ENCODE assay signal across 1 cellular context in genomic region chr2:195531754-195532153, GRCh38.
TF ChIP-seq lines count a peak whose summit lies in the region.

No MANE protein-coding gene starts in this region.

TF ChIP-seq in HepG2, 621 proteins besides CTCF, POLR2A, EP300 and RAD21:
- TF ChIP-seq ZNF609 (CRISPR knock-in tag; IDR thresholded peaks at IDR 0.05; ENCODE audit: borderline replicate concordance) (no peak), MYC (CRISPR knock-in tag; IDR thresholded peaks at IDR 0.05; ENCODE audit: borderline replicate concordance) (no peak), DMTF1 (CRISPR knock-in tag; IDR thresholded peaks at IDR 0.05) (no peak), ZNF776 (CRISPR knock-in tag; IDR thresholded peaks at IDR 0.05) (no peak), CBX2 (IDR thresholded peaks at IDR 0.05; ENCODE audit: low read depth, low read length) (no peak), CBX2 (CRISPR knock-in tag; IDR thresholded peaks at IDR 0.05; ENCODE audit: low read depth) (no peak), TBL1XR1 (IDR thresholded peaks at IDR 0.05; ENCODE audit: borderline replicate concordance, low read length, partially characterized antibody) (no peak), ATAD3A (CRISPR knock-in tag; IDR thresholded peaks at IDR 0.05) (no peak), PAX8 (CRISPR knock-in tag; IDR thresholded peaks at IDR 0.05; ENCODE audit: borderline replicate concordance) (no peak), ZBTB7B (CRISPR knock-in tag; IDR thresholded peaks at IDR 0.05) (no peak), MEF2D (CRISPR knock-in tag; IDR thresholded peaks at IDR 0.05) (no peak), MED13 (CRISPR knock-in tag; IDR thresholded peaks at IDR 0.05) (no peak), RELA (CRISPR knock-in tag; IDR thresholded peaks at IDR 0.05) (no peak), MYNN (CRISPR knock-in tag; IDR thresholded peaks at IDR 0.05; ENCODE audit: low read depth) (no peak), JARID2 (CRISPR knock-in tag; IDR thresholded peaks at IDR 0.05; ENCODE audit: insufficient replicate concordance) (no peak), CREM (IDR thresholded peaks at IDR 0.05) (no peak), CREM (CRISPR knock-in tag; IDR thresholded peaks at IDR 0.05) (no peak)
- TF ChIP-seq, protein P1, sequence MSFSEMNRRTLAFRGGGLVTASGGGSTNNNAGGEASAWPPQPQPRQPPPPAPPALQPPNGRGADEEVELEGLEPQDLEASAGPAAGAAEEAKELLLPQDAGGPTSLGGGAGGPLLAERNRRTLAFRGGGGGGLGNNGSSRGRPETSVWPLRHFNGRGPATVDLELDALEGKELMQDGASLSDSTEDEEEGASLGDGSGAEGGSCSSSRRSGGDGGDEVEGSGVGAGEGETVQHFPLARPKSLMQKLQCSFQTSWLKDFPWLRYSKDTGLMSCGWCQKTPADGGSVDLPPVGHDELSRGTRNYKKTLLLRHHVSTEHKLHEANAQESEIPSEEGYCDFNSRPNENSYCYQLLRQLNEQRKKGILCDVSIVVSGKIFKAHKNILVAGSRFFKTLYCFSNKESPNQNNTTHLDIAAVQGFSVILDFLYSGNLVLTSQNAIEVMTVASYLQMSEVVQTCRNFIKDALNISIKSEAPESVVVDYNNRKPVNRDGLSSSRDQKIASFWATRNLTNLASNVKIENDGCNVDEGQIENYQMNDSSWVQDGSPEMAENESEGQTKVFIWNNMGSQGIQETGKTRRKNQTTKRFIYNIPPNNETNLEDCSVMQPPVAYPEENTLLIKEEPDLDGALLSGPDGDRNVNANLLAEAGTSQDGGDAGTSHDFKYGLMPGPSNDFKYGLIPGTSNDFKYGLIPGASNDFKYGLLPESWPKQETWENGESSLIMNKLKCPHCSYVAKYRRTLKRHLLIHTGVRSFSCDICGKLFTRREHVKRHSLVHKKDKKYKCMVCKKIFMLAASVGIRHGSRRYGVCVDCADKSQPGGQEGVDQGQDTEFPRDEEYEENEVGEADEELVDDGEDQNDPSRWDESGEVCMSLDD (CRISPR knock-in tag; IDR thresholded peaks at IDR 0.05; ENCODE audit: borderline replicate concordance), result no peak
- TF ChIP-seq, protein P2, sequence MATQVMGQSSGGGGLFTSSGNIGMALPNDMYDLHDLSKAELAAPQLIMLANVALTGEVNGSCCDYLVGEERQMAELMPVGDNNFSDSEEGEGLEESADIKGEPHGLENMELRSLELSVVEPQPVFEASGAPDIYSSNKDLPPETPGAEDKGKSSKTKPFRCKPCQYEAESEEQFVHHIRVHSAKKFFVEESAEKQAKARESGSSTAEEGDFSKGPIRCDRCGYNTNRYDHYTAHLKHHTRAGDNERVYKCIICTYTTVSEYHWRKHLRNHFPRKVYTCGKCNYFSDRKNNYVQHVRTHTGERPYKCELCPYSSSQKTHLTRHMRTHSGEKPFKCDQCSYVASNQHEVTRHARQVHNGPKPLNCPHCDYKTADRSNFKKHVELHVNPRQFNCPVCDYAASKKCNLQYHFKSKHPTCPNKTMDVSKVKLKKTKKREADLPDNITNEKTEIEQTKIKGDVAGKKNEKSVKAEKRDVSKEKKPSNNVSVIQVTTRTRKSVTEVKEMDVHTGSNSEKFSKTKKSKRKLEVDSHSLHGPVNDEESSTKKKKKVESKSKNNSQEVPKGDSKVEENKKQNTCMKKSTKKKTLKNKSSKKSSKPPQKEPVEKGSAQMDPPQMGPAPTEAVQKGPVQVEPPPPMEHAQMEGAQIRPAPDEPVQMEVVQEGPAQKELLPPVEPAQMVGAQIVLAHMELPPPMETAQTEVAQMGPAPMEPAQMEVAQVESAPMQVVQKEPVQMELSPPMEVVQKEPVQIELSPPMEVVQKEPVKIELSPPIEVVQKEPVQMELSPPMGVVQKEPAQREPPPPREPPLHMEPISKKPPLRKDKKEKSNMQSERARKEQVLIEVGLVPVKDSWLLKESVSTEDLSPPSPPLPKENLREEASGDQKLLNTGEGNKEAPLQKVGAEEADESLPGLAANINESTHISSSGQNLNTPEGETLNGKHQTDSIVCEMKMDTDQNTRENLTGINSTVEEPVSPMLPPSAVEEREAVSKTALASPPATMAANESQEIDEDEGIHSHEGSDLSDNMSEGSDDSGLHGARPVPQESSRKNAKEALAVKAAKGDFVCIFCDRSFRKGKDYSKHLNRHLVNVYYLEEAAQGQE (IDR thresholded peaks at IDR 0.05; ENCODE audit: borderline replicate concordance in 1 of 2, low read depth in 1 of 2, low read length in 2 of 2), result no peak
- TF ChIP-seq, protein P3, sequence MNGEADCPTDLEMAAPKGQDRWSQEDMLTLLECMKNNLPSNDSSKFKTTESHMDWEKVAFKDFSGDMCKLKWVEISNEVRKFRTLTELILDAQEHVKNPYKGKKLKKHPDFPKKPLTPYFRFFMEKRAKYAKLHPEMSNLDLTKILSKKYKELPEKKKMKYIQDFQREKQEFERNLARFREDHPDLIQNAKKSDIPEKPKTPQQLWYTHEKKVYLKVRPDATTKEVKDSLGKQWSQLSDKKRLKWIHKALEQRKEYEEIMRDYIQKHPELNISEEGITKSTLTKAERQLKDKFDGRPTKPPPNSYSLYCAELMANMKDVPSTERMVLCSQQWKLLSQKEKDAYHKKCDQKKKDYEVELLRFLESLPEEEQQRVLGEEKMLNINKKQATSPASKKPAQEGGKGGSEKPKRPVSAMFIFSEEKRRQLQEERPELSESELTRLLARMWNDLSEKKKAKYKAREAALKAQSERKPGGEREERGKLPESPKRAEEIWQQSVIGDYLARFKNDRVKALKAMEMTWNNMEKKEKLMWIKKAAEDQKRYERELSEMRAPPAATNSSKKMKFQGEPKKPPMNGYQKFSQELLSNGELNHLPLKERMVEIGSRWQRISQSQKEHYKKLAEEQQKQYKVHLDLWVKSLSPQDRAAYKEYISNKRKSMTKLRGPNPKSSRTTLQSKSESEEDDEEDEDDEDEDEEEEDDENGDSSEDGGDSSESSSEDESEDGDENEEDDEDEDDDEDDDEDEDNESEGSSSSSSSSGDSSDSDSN (CRISPR knock-in tag; IDR thresholded peaks at IDR 0.05), result no peak
TF ChIP-seq in HepG2: peak in this region for 0.
